Comparison of ENCODE assay signal across 1 cellular context in genomic region chr22:19882446-19883381, GRCh38.
TF ChIP-seq lines count a peak whose summit lies in the region.

No MANE protein-coding gene starts in this region.

TF ChIP-seq in HepG2, 621 proteins besides CTCF, POLR2A, EP300 and RAD21:
- no peak for TF ChIP-seq NFIB (CRISPR knock-in tag; IDR thresholded peaks at IDR 0.05; ENCODE audit: borderline replicate concordance)
- no peak for TF ChIP-seq ZNF749 (CRISPR knock-in tag; IDR thresholded peaks at IDR 0.05; ENCODE audit: borderline replicate concordance)
- no peak for TF ChIP-seq PAF1 (CRISPR knock-in tag; IDR thresholded peaks at IDR 0.05)
- no peak for TF ChIP-seq PBX3 (CRISPR knock-in tag; IDR thresholded peaks at IDR 0.05; ENCODE audit: borderline replicate concordance)
- TF ChIP-seq ZNF207 (IDR thresholded peaks at IDR 0.05; ENCODE audit: borderline replicate concordance): no peak
- no peak for TF ChIP-seq TFDP2 (CRISPR knock-in tag; IDR thresholded peaks at IDR 0.05)
- no peak for TF ChIP-seq ZNF570 (CRISPR knock-in tag; IDR thresholded peaks at IDR 0.05; ENCODE audit: borderline replicate concordance)
- no peak for TF ChIP-seq HOXA5 (CRISPR knock-in tag; IDR thresholded peaks at IDR 0.05)
- TF ChIP-seq KIAA2018 (CRISPR knock-in tag; IDR thresholded peaks at IDR 0.05; ENCODE audit: borderline replicate concordance): no peak
- no peak for TF ChIP-seq DNMT1 (CRISPR knock-in tag; IDR thresholded peaks at IDR 0.05)
